In the genomic region with DNA sequence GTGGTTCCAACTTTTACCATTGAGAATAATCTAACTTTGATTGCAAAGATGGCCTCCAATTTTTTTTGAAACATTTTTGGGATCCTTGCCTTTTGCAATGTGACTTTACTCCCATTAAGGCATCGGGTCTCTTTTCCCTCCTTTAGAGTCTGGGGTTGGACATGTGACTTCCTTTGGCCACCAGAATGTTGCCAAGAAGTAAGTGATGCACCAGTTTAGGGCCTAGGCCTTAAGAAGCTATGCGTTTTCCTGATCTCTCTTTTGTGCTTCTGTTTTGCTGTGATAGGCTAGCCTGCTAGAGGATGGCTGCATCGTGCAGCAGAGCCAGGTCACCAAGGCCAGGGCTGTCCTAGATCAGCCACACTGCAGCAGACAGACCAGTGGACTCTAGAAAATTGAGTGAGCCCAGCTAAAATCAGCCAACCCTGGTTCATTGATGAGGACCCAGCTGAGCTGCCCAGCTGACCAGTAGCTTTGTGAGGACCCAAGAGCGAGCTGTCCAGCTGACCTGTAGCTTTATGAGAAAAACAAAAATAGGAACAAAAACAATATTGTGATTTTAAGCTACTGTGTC, we compare ENCODE assay signal across 15 cellular contexts.
DNase-seq lines count a peak whose midpoint lies in the region; FAIRE-seq and TF ChIP-seq lines count a peak whose summit lies in the region.
"Had no signal": no experiment of that assay in that cellular context is flagged by ENCODE, and none has a peak within 500 bp of the region (broad histone marks: within the 10 kb centered on the region; RNA-seq: fewer than 3 reads in every experiment).

No MANE protein-coding gene starts in this region.

- H3K4me1 ChIP-seq in PC-9 (replicated peaks; ENCODE audit: insufficient read depth) = peaks cover 21% of the 10 kb centered on the region
- H3K4me1 ChIP-seq in neural progenitor cell = peaks cover 47% of the 10 kb centered on the region

- H3K36me3 ChIP-seq in PC-9 (ENCODE audit: low read depth) (no peaks in the 10 kb centered on the region), neural progenitor cell (no peaks in the 10 kb centered on the region)

- no peak overlapping the region for H3K9ac ChIP-seq in neural progenitor cell

- no peaks in the 10 kb centered on the region for H3K9me3 Mint-ChIP-seq in neural progenitor cell

- H3K9me3 ChIP-seq in PC-9 (ENCODE audit: insufficient read depth, low read depth) = no peaks in the 10 kb centered on the region
- H3K9me3 ChIP-seq in neural progenitor cell (ENCODE audit: low read depth) = no peaks in the 10 kb centered on the region

- no peaks in the 10 kb centered on the region for H3K79me2 ChIP-seq in PC-9 (ENCODE audit: low read depth)
- H3K79me2 ChIP-seq in neural progenitor cell (ENCODE audit: low read depth) = no peaks in the 10 kb centered on the region

- TF ChIP-seq CTCF in PC-9 (conservative IDR thresholded peaks at IDR 0.05) (no peak), neural progenitor cell (IDR thresholded peaks at IDR 0.05) (no peak)

- peaks cover 11% of the 10 kb centered on the region for H3F3A ChIP-seq in PC-9 (ENCODE audit: insufficient read depth, low read depth)
- H3F3A ChIP-seq in neural progenitor cell (ENCODE audit: low read depth) = peaks cover 25% of the 10 kb centered on the region

- H3K36me3 Mint-ChIP-seq in neural progenitor cell = no peaks in the 10 kb centered on the region

- peak overlapping the region; percentile 96 for H3K27ac Mint-ChIP-seq in neural progenitor cell
- H3K27ac Mint-ChIP-seq: T-helper 17 cell had no signal

- H3K4me3 ChIP-seq in PC-9 (no peak overlapping the region), neural progenitor cell (no peak overlapping the region)

- H4K20me1 ChIP-seq in PC-9 (ENCODE audit: insufficient read depth) (no peaks in the 10 kb centered on the region), neural progenitor cell (ENCODE audit: low read depth) (no peaks in the 10 kb centered on the region)

- BruUV-seq in PC-9 (replicated peaks; lab: Mats Ljungman, UMichigan) = no TSS peak

- CTCF ChIA-PET in PC-9 (lab: Charles Lee) = interaction anchor here (0.6 to 1.4 kb wide), 7 partner anchors 60 to 672 kb away, joined by 3 to 10 read pairs (median 4); no protein-coding TSS in a partner anchor

- H3K4me1 Mint-ChIP-seq in neural progenitor cell = peaks cover 70% of the 10 kb centered on the region
- H3K4me1 Mint-ChIP-seq: T-helper 17 cell had no signal

- H3K27ac ChIP-seq in PC-9 = peak overlapping the region; percentile 28
- peak overlapping the region; percentile 90 for H3K27ac ChIP-seq in epithelial cell of prostate
- no peak overlapping the region for H3K27ac ChIP-seq in neural progenitor cell

- H3K27me3 ChIP-seq in PC-9 (ENCODE audit: insufficient read depth, low read depth) = no peaks in the 10 kb centered on the region
- no peaks in the 10 kb centered on the region for H3K27me3 ChIP-seq in neural progenitor cell

- no peak for DNase-seq in GM12891 (ENCODE audit: insufficient read length, low spot score)
- peak in 1 of 2 experiments; percentile 2 for DNase-seq in PC-9
- DNase-seq in epithelial cell of prostate (ENCODE audit: low read depth, low spot score) = no peak
- no peak for DNase-seq in neural progenitor cell (ENCODE audit: low spot score)
- no peak for DNase-seq in activated gamma-delta T cell (lab: John Stamatoyannopoulos, UW)
- DNase-seq in NCI-H2107 (lab: John Stamatoyannopoulos, UW) = no peak
- DNase-seq in NCI-H1417 (lab: John Stamatoyannopoulos, UW) = no peak
- DNase-seq in stimulated activated CD4-positive, alpha-beta T cell treated with anti-CD3 and anti-CD28 coated beads, Interleukin-4, amount 100 ng/mL, for 4 hours = no peak
- DNase-seq: activated CD4-positive, alpha-beta T cell treated with anti-CD3 and anti-CD28 coated beads, Interleukin-2, amount 50 U/mL, for 4 hours; activated effector memory CD4-positive, alpha-beta T cell treated with anti-CD3 and anti-CD28 coated beads, Interleukin-2, amount 50 U/mL, for 16 hours; DMS79; GOT3; NCI-H187 treated with DMSO at 0.1 percent for 48 hours; T-helper 17 cell had no signal

- intact Hi-C loops in PC-9 (cut with micrococcal nuclease; ENCODE audit: unreplicated experiment) = loop anchor here (1.0 to 2.0 kb wide), 6 partner anchors 37 to 715 kb away; no protein-coding TSS in a partner anchor

- POLR2A ChIA-PET in PC-9 (lab: Charles Lee; ENCODE audit: unreplicated experiment) = interaction anchor here (0.6 to 1.6 kb wide), 5 partner anchors 9 to 853 kb away, joined by 6 to 27 read pairs (median 10); no protein-coding TSS in a partner anchor

- H3K27me3 Mint-ChIP-seq in neural progenitor cell (ENCODE audit: insufficient read depth, low read depth) = peaks cover 5% of the 10 kb centered on the region

- H2AFZ ChIP-seq in PC-9 (no peak overlapping the region), neural progenitor cell (replicated peaks) (no peak overlapping the region)

- FAIRE-seq in GM12891 (lab: Jason Lieb, UNC) = peak; percentile 72
- FAIRE-seq: GM12892 had no signal

- H3K4me3 Mint-ChIP-seq in neural progenitor cell = peak overlapping the region; percentile 56
- H3K4me3 Mint-ChIP-seq: T-helper 17 cell had no signal

- H3K4me2 ChIP-seq in PC-9 (peak overlapping the region; percentile 58), neural progenitor cell (no peak overlapping the region)

- no peak for TF ChIP-seq POLR2A in GM12891 (IDR thresholded peaks at IDR 0.05; ENCODE audit: low read depth, low read length)

- H3K9me2 ChIP-seq in PC-9 (ENCODE audit: insufficient read depth) = no peaks in the 10 kb centered on the region

TF ChIP-seq in GM12891, 5 proteins besides CTCF, POLR2A, EP300 and RAD21:
- no peak for TF ChIP-seq TAF1 (IDR thresholded peaks at IDR 0.05; ENCODE audit: low read depth, low read length)
- no peak for TF ChIP-seq POLR2AphosphoS5 (IDR thresholded peaks at IDR 0.05; ENCODE audit: low read depth, low read length)
- no peak for TF ChIP-seq PAX5 (IDR thresholded peaks at IDR 0.05; ENCODE audit: insufficient read depth, low read length, severe bottlenecking)
- no peak for TF ChIP-seq POU2F2 (IDR thresholded peaks at IDR 0.05; ENCODE audit: low read depth, low read length)
- no peak for TF ChIP-seq SPI1 (IDR thresholded peaks at IDR 0.05; ENCODE audit: low read depth, low read length)
